In genomic region chr2:67277450-67277849, GRCh38 we compare ENCODE assay signal across 28 cellular contexts.
A peak's percentile ranks its signal among the peaks of the same experiment; 100 is the strongest.
DNase-seq lines count a peak whose midpoint lies in the region; ATAC-seq, FAIRE-seq and TF ChIP-seq lines count a peak whose summit lies in the region.
"Had no signal": no experiment of that assay in that cellular context is flagged by ENCODE, and none has a peak within 500 bp of the region (broad histone marks: within the 10 kb centered on the region; RNA-seq: fewer than 3 reads in every experiment).

No MANE protein-coding gene starts in this region.

- H3K27ac Mint-ChIP-seq in MCF 10A (ENCODE audit: low read depth, unreplicated experiment) (no peak overlapping the region), WTC11 (no peak overlapping the region)
- no peak overlapping the region for H3K27ac Mint-ChIP-seq in activated T-helper 17 cell treated with anti-CD3 and anti-CD28 coated beads, Interleukin-2, amount 50 U/mL, for 72 hours
- H3K27ac Mint-ChIP-seq in activated CD4-positive, alpha-beta memory T cell treated with anti-CD3 and anti-CD28 coated beads for 36 hours = no peak overlapping the region
- H3K27ac Mint-ChIP-seq: CD4-positive, alpha-beta T cell; IgD-negative memory B cell; T-cell had no signal

- POLR2A ChIA-PET in MCF 10A (lab: Yijun Ruan, JAX) = no interaction called here
- POLR2A ChIA-PET in WTC11 (lab: Charles Lee) = no interaction called here
- POLR2A ChIA-PET in HepG2 (lab: Yijun Ruan, JAX) = no interaction called here
- POLR2A ChIA-PET in activated CD4-positive, alpha-beta memory T cell treated with anti-CD3 and anti-CD28 coated beads for 36 hours (lab: Charles Lee) = no interaction called here

- ATAC-seq in WTC11 (peak; percentile 88), HepG2 (peak; percentile 77), Right ventricle myocardium inferior (no peak)
- ATAC-seq in activated T-helper 17 cell treated with anti-CD3 and anti-CD28 coated beads, Interleukin-2, amount 50 U/mL, for 72 hours (replicated peaks) = no peak
- ATAC-seq: psoas muscle, T-cell had no signal

- H3K4me1 Mint-ChIP-seq in MCF 10A (ENCODE audit: insufficient read depth, unreplicated experiment) = no peaks in the 10 kb centered on the region
- peaks cover 27% of the 10 kb centered on the region for H3K4me1 Mint-ChIP-seq in WTC11
- no peaks in the 10 kb centered on the region for H3K4me1 Mint-ChIP-seq in activated T-helper 17 cell treated with anti-CD3 and anti-CD28 coated beads, Interleukin-2, amount 50 U/mL, for 72 hours
- no peaks in the 10 kb centered on the region for H3K4me1 Mint-ChIP-seq in activated CD4-positive, alpha-beta memory T cell treated with anti-CD3 and anti-CD28 coated beads for 36 hours (ENCODE audit: low read depth)
- H3K4me1 Mint-ChIP-seq: IgD-negative memory B cell, T-cell had no signal

- H3K27ac ChIP-seq in mammary epithelial cell (ENCODE audit: insufficient read depth, low read depth, low read length) (no peak overlapping the region), HepG2 (ENCODE audit: extremely low read length, insufficient read depth, low read length) (no peak overlapping the region)
- H3K27ac ChIP-seq: adrenal gland, brain microvascular endothelial cell, HL-60, PC-9, psoas muscle, upper lobe of left lung had no signal

- intact Hi-C loops in mammary epithelial cell (cut with micrococcal nuclease) = no loop called here
- intact Hi-C loops in MCF 10A (cut with micrococcal nuclease) = no loop called here
- intact Hi-C loops in HepG2 (cut with micrococcal nuclease; ENCODE audit: unreplicated experiment) = no loop called here
- intact Hi-C loops in Right ventricle myocardium inferior (cut with DNase I) = no loop called here
- intact Hi-C loops in activated CD4-positive, alpha-beta memory T cell treated with anti-CD3 and anti-CD28 coated beads for 36 hours (cut with micrococcal nuclease) = no loop called here

- WGBS in mammary epithelial cell (ENCODE audit: low coverage, missing lambda C conversion rate) = 89% methylated on average over 5 of the region's 7 CpGs
- WGBS in HepG2 (ENCODE audit: low lambda C conversion rate) = 28% methylated on average over 7 of the region's 7 CpGs

- no peak for TF ChIP-seq POLR2A in HepG2 (IDR thresholded peaks at IDR 0.05; ENCODE audit: insufficient read depth in 1 of 2, low read depth in 2 of 2, low read length in 2 of 2)

- H3K27me3 ChIP-seq in mammary epithelial cell (ENCODE audit: insufficient read depth, low read length) (no peaks in the 10 kb centered on the region), HepG2 (ENCODE audit: control insufficient read depth in 1 of 2, insufficient read depth in 2 of 2, low read length in 2 of 2) (no peaks in the 10 kb centered on the region)
- H3K27me3 ChIP-seq: adrenal gland, brain microvascular endothelial cell, upper lobe of left lung had no signal

- no peaks in the 10 kb centered on the region for H3K36me3 ChIP-seq in mammary epithelial cell (ENCODE audit: insufficient read depth, low read length)
- no peaks in the 10 kb centered on the region for H3K36me3 ChIP-seq in HepG2 (replicated peaks in 1 of 2; ENCODE audit: control insufficient read depth in 1 of 2, insufficient read depth in 2 of 2, low read length in 2 of 2)
- H3K36me3 ChIP-seq: adrenal gland, brain microvascular endothelial cell, upper lobe of left lung had no signal

- no peak for FAIRE-seq in HepG2 (lab: Jason Lieb, UNC)

- no peaks in the 10 kb centered on the region for H3K9me3 Mint-ChIP-seq in MCF 10A (ENCODE audit: unreplicated experiment)
- H3K9me3 Mint-ChIP-seq in WTC11 = no peaks in the 10 kb centered on the region
- no peaks in the 10 kb centered on the region for H3K9me3 Mint-ChIP-seq in activated T-helper 17 cell treated with anti-CD3 and anti-CD28 coated beads, Interleukin-2, amount 50 U/mL, for 72 hours
- H3K9me3 Mint-ChIP-seq in activated CD4-positive, alpha-beta memory T cell treated with anti-CD3 and anti-CD28 coated beads for 36 hours = no peaks in the 10 kb centered on the region
- H3K9me3 Mint-ChIP-seq: CD4-positive, alpha-beta T cell; IgD-negative memory B cell; neural crest cell; T-cell had no signal

- CTCF ChIA-PET in mammary epithelial cell (lab: Charles Lee; ENCODE audit: low non-redundant PET) = no interaction called here
- CTCF ChIA-PET in MCF 10A (lab: Yijun Ruan, JAX) = interaction anchor here (1.2 kb wide), 1 partner anchor 10 kb away, joined by 3 read pairs; no protein-coding TSS in a partner anchor
- CTCF ChIA-PET in WTC11 (lab: Charles Lee) = interaction anchor here (0.8 to 2.0 kb wide), 3 partner anchors 44 to 127 kb away, joined by 3 to 4 read pairs (median 3); no protein-coding TSS in a partner anchor
- CTCF ChIA-PET in HepG2 (lab: Yijun Ruan, JAX; ENCODE audit: low intra/inter-chr PET ratio, low total read pairs) = no interaction called here
- CTCF ChIA-PET in activated CD4-positive, alpha-beta memory T cell treated with anti-CD3 and anti-CD28 coated beads for 36 hours (lab: Charles Lee) = interaction anchor here (0.6 kb wide), 1 partner anchor 1474 kb away, joined by 3 read pairs; no protein-coding TSS in a partner anchor

- dilution Hi-C loops in mammary epithelial cell (cut with HindIII; ENCODE audit: low sequenced_read_pairs) = no loop called here

- in situ Hi-C loops in mammary epithelial cell (cut with MboI; ENCODE audit: low sequenced_read_pairs in 2 of 2) (no loop called here), HepG2 (cut with HindIII; ENCODE audit: extremely low pct_ligation_motif_present, low pct_unique_long_range_greater_than_20kb) (no loop called here)

- no peak for TF ChIP-seq RAD21 in HepG2 (CRISPR knock-in tag; IDR thresholded peaks at IDR 0.05)

- H2AFZ ChIP-seq in mammary epithelial cell (ENCODE audit: low read depth, low read length) (peak overlapping the region; percentile 42), HepG2 (ENCODE audit: low read length) (no peak overlapping the region)
- H2AFZ ChIP-seq: PC-9 had no signal

- no peaks in the 10 kb centered on the region for H3K79me2 ChIP-seq in mammary epithelial cell (ENCODE audit: insufficient read depth, low read length)
- H3K79me2 ChIP-seq in HepG2 (ENCODE audit: insufficient read depth, low read length) = no peaks in the 10 kb centered on the region

- H3K36me3 Mint-ChIP-seq in MCF 10A (ENCODE audit: insufficient read depth, unreplicated experiment) = no peaks in the 10 kb centered on the region
- no peaks in the 10 kb centered on the region for H3K36me3 Mint-ChIP-seq in WTC11
- H3K36me3 Mint-ChIP-seq in activated T-helper 17 cell treated with anti-CD3 and anti-CD28 coated beads, Interleukin-2, amount 50 U/mL, for 72 hours (ENCODE audit: low read depth) = no peaks in the 10 kb centered on the region
- H3K36me3 Mint-ChIP-seq in activated CD4-positive, alpha-beta memory T cell treated with anti-CD3 and anti-CD28 coated beads for 36 hours = no peaks in the 10 kb centered on the region
- H3K36me3 Mint-ChIP-seq: IgD-negative memory B cell, T-cell had no signal

- no peak overlapping the region for H3K9ac ChIP-seq in mammary epithelial cell (ENCODE audit: insufficient read depth, low read length)
- H3K9ac ChIP-seq in HepG2 (ENCODE audit: insufficient read depth, low read depth, low read length) = no peak overlapping the region

- H3K4me2 ChIP-seq in mammary epithelial cell (ENCODE audit: insufficient read depth, low read depth, low read length) = no peak overlapping the region
- no peak overlapping the region for H3K4me2 ChIP-seq in HepG2 (ENCODE audit: low read depth, low read length)
- H3K4me2 ChIP-seq: PC-9 had no signal

- no peaks in the 10 kb centered on the region for H4K20me1 ChIP-seq in mammary epithelial cell (ENCODE audit: insufficient read depth, low read length)
- no peaks in the 10 kb centered on the region for H4K20me1 ChIP-seq in HepG2 (ENCODE audit: insufficient read depth, low read length)

- BruUV-seq in mammary epithelial cell (replicated peaks; lab: Mats Ljungman, UMichigan) = no TSS peak
- no TSS peak for BruUV-seq in MCF 10A (replicated peaks; lab: Mats Ljungman, UMichigan)
- no TSS peak for BruUV-seq in HepG2 (replicated peaks; lab: Mats Ljungman, UMichigan)

- no peak for TF ChIP-seq EP300 in HepG2 (IDR thresholded peaks at IDR 0.05; ENCODE audit: low read depth in 2 of 2, low read length in 2 of 2)
- no peak for TF ChIP-seq EP300 in HepG2 (CRISPR knock-in tag; IDR thresholded peaks at IDR 0.05; ENCODE audit: borderline replicate concordance)

- TF ChIP-seq CTCF in mammary epithelial cell (conservative IDR thresholded peaks at IDR 0.05 in 1 of 2, IDR thresholded peaks at IDR 0.05 in 1 of 2; ENCODE audit: extremely low read depth in 1 of 2, insufficient read depth in 1 of 2, low read depth in 1 of 2, low read length in 2 of 2) (no peak), MCF 10A (IDR thresholded peaks at IDR 0.05; ENCODE audit: unreplicated experiment) (no peak), WTC11 (IDR thresholded peaks at IDR 0.05) (no peak), HepG2 (CRISPR knock-in tag; IDR thresholded peaks at IDR 0.05) (peak; percentile 59)

- H3K4me3 Mint-ChIP-seq in MCF 10A (ENCODE audit: unreplicated experiment) (no peak overlapping the region), WTC11 (no peak overlapping the region)
- H3K4me3 Mint-ChIP-seq in activated T-helper 17 cell treated with anti-CD3 and anti-CD28 coated beads, Interleukin-2, amount 50 U/mL, for 72 hours = no peak overlapping the region
- no peak overlapping the region for H3K4me3 Mint-ChIP-seq in activated CD4-positive, alpha-beta memory T cell treated with anti-CD3 and anti-CD28 coated beads for 36 hours
- H3K4me3 Mint-ChIP-seq: CD4-positive, alpha-beta T cell; IgD-negative memory B cell; neural crest cell; T-cell had no signal

- no peaks in the 10 kb centered on the region for H3K27me3 Mint-ChIP-seq in MCF 10A (ENCODE audit: insufficient read depth, unreplicated experiment)
- no peaks in the 10 kb centered on the region for H3K27me3 Mint-ChIP-seq in WTC11 (ENCODE audit: low read depth)
- no peaks in the 10 kb centered on the region for H3K27me3 Mint-ChIP-seq in activated T-helper 17 cell treated with anti-CD3 and anti-CD28 coated beads, Interleukin-2, amount 50 U/mL, for 72 hours
- H3K27me3 Mint-ChIP-seq in activated CD4-positive, alpha-beta memory T cell treated with anti-CD3 and anti-CD28 coated beads for 36 hours = no peaks in the 10 kb centered on the region
- H3K27me3 Mint-ChIP-seq: CD4-positive, alpha-beta T cell had no signal

- no peak overlapping the region for H3K4me3 ChIP-seq in mammary epithelial cell (replicated peaks in 1 of 3; ENCODE audit: insufficient read depth in 1 of 3, low read depth in 2 of 3, low read length in 3 of 3)
- no peak overlapping the region for H3K4me3 ChIP-seq in HepG2 (replicated peaks in 1 of 3; ENCODE audit: insufficient read depth in 1 of 3, low read depth in 2 of 3, low read length in 3 of 3)
- H3K4me3 ChIP-seq: adrenal gland, PC-9, psoas muscle, upper lobe of left lung had no signal

- DNase-seq in mammary epithelial cell (no peak), MCF 10A (ENCODE audit: unreplicated experiment) (no peak), WTC11 (ENCODE audit: low spot score) (peak; percentile 31), HepG2 (ENCODE audit: low spot score) (peak; percentile 13), D341Med (ENCODE audit: low spot score) (no peak), Right ventricle myocardium inferior (ENCODE audit: missing footprints) (no peak)
- no peak for DNase-seq in activated CD4-positive, alpha-beta memory T cell treated with anti-CD3 and anti-CD28 coated beads for 36 hours
- DNase-seq: 8988T; activated CD8-positive, alpha-beta memory T cell treated with anti-CD3 and anti-CD28 coated beads for 24 hours; activated naive CD4-positive, alpha-beta T cell treated with Interleukin-2 at 50 U/mL for 16 hours; activated T-cell treated with anti-CD3 and anti-CD28 coated beads, Interleukin-2, amount 50 U/mL, for 48 hours; adrenal gland; brain microvascular endothelial cell; CD4-positive, alpha-beta T cell; DMS153; effector CD8-positive, alpha-beta T cell; foreskin melanocyte; islet precursor cell; NCI-H1436; PC-9; psoas muscle; SIG-M5; T-cell had no signal

- H3K9me3 ChIP-seq in mammary epithelial cell (replicated peaks; ENCODE audit: insufficient read depth, low read length) (no peaks in the 10 kb centered on the region), HepG2 (ENCODE audit: low read length) (no peaks in the 10 kb centered on the region)
- H3K9me3 ChIP-seq: adrenal gland, psoas muscle, upper lobe of left lung had no signal

- H3K4me1 ChIP-seq in mammary epithelial cell (ENCODE audit: insufficient read depth, low read length) (no peaks in the 10 kb centered on the region), HepG2 (ENCODE audit: insufficient read depth, low read length) (no peaks in the 10 kb centered on the region)
- H3K4me1 ChIP-seq: adrenal gland, psoas muscle, upper lobe of left lung had no signal

Comparison
In these comparisons a context has a peak if more than half of its experiments do, and no peak if none do; other contexts are left out.
1. CTCF ChIA-PET loops: an anchor here in MCF 10A (1.2 kb wide), WTC11 (0.8 to 2.0 kb wide) and activated CD4-positive, alpha-beta memory T cell treated with anti-CD3 and anti-CD28 coated beads for 36 hours (0.6 kb wide); none called in mammary epithelial cell and HepG2.
2. DNase-seq: peak in WTC11 (single experiment) and HepG2 (single experiment); none in mammary epithelial cell (single experiment), MCF 10A (single experiment), D341Med (single experiment), Right ventricle myocardium inferior (single experiment) and activated CD4-positive, alpha-beta memory T cell treated with anti-CD3 and anti-CD28 coated beads for 36 hours (single experiment).
3. ATAC-seq: peak in WTC11 (single experiment) and HepG2 (single experiment); none in activated T-helper 17 cell treated with anti-CD3 and anti-CD28 coated beads, Interleukin-2, amount 50 U/mL, for 72 hours (single experiment) and Right ventricle myocardium inferior (single experiment).